8 cellular contexts compared by ENCODE assay signal in genomic region chr6:84773431-84774173, GRCh38. TPM values are rescaled to one million over a fixed set of nuclear protein-coding genes. Genes with fewer than 3 reads are reported as not detected.
A peak's percentile ranks its signal among the peaks of the same experiment; 100 is the strongest.
DNase-seq lines count a peak whose midpoint lies in the region; ATAC-seq, FAIRE-seq and TF ChIP-seq lines count a peak whose summit lies in the region.

No MANE protein-coding gene starts in this region.

- intact Hi-C loops in activated naive CD4-positive, alpha-beta T cell treated with anti-CD3 and anti-CD28 coated beads for 36 hours (cut with micrococcal nuclease), result loop anchor here (1.0 to 10.0 kb wide), 4 partner anchors 7 to 889 kb away; no protein-coding TSS in a partner anchor
- intact Hi-C loops in K562 (cut with micrococcal nuclease), result loop anchor here (10.0 kb wide), 1 partner anchor 191 kb away; no protein-coding TSS in a partner anchor

- in situ Hi-C loops in K562 (cut with MboI), result loop anchor here (25.0 kb wide), 2 partner anchors 886 to 1914 kb away; no protein-coding TSS in a partner anchor

- TF ChIP-seq POLR2A in K562 (conservative IDR thresholded peaks at IDR 0.05), result peak; percentile 36; the same call in 1 of the 2 replicates

- peaks cover 3 to 22% of the 10 kb centered on the region in 2 experiments; a peak in 2 of 5 replicates for H3K4me1 ChIP-seq in K562 (replicated peaks in 1 of 2; ENCODE audit: control insufficient read depth in 2 of 2, insufficient read depth in 2 of 2, low read length in 2 of 2)

- H3K4me3 ChIP-seq in K562, result peak overlapping the region; percentile 37

- POLR2A ChIA-PET in K562 (lab: Yijun Ruan, JAX), result interaction anchor here (1.3 to 6.3 kb wide), 2 partner anchors 10 kb away, joined by 5 to 35 read pairs; partner anchors contain the start of gene TBX18

- peak overlapping the region; percentile 37; the same call in 1 of the 3 replicates for H3K27ac ChIP-seq in K562 (ENCODE audit: extremely low read depth, low read depth, low read length)

- no peaks in the 10 kb centered on the region for H3K9me3 ChIP-seq in K562 (replicated peaks; ENCODE audit: control insufficient read depth, insufficient read depth, low read depth, low read length)

- H3K9me3 Mint-ChIP-seq in activated naive CD4-positive, alpha-beta T cell treated with anti-CD3 and anti-CD28 coated beads for 36 hours, result no peaks in the 10 kb centered on the region
- H3K9me3 Mint-ChIP-seq in type B pancreatic cell, result no peaks in the 10 kb centered on the region

- no peaks in the 10 kb centered on the region for H3K9me1 ChIP-seq in K562 (ENCODE audit: control insufficient read depth, insufficient read depth, low read length)

- CTCF ChIA-PET in activated naive CD4-positive, alpha-beta T cell treated with anti-CD3 and anti-CD28 coated beads for 36 hours (lab: Charles Lee), result no interaction called here
- CTCF ChIA-PET in K562 (lab: Yijun Ruan, JAX; ENCODE audit: low intra/inter-chr PET ratio), result no interaction called here

- peak overlapping the region; percentile 61 for H3K4me2 ChIP-seq in K562 (ENCODE audit: insufficient read depth, low read length)

- TF ChIP-seq RAD21 in K562 (CRISPR knock-in tag; conservative IDR thresholded peaks at IDR 0.05 in 1 of 2, IDR thresholded peaks at IDR 0.05 in 1 of 2), result no peak

- no peak for DNase-seq in activated naive CD4-positive, alpha-beta T cell treated with anti-CD3 and anti-CD28 coated beads for 36 hours
- DNase-seq in activated naive CD4-positive, alpha-beta T cell (lab: John Stamatoyannopoulos, UW), result no peak
- DNase-seq in K562 (ENCODE audit: extremely low read depth in 1 of 4, low spot score in 3 of 4), result peak in 2 of 4 experiments; percentile 33 to 35
- DNase-seq in left kidney (ENCODE audit: low read depth, low spot score), result peak; percentile 60
- DNase-seq in type B pancreatic cell (ENCODE audit: extremely low spot score, unreplicated experiment), result no peak
- no peak for DNase-seq in stimulated activated CD4-positive, alpha-beta T cell treated with anti-CD3 and anti-CD28 coated beads, Interleukin-1b, Interleukin-23, amount 100 ng/mL, for 48 hours
- no peak for DNase-seq in NAMALWA (ENCODE audit: low spot score)

- no peaks in the 10 kb centered on the region; a peak in 1 of 5 replicates for H3K27me3 ChIP-seq in K562 (ENCODE audit: control insufficient read depth in 2 of 2, insufficient read depth in 2 of 2, low read length in 2 of 2)

- H3K27ac Mint-ChIP-seq in activated naive CD4-positive, alpha-beta T cell treated with anti-CD3 and anti-CD28 coated beads for 36 hours, result no peak overlapping the region
- H3K27ac Mint-ChIP-seq in type B pancreatic cell, result peak overlapping the region; percentile 43

- no peaks in the 10 kb centered on the region for H3K79me2 ChIP-seq in K562 (ENCODE audit: control insufficient read depth, insufficient read depth, low read length)

- H3K9ac ChIP-seq in K562 (ENCODE audit: insufficient read depth in 1 of 2, low read depth in 2 of 2, low read length in 2 of 2), result peak overlapping the region; percentile 60 to 87; a peak in 3 of 4 replicates

- 53% methylated on average over 40 of the region's 69 CpGs for WGBS in K562 (ENCODE audit: insufficient coverage, low coverage, missing lambda C conversion rate)

- peak; percentile 75 for ATAC-seq in K562
- ATAC-seq in HG02885 (IDR thresholded peaks at IDR 0.05; ENCODE audit: poor library complexity, unreplicated experiment), result no peak

- H3K36me3 ChIP-seq in K562 (ENCODE audit: control insufficient read depth, insufficient read depth, low read length), result no peaks in the 10 kb centered on the region

- TF ChIP-seq CTCF in K562 (IDR thresholded peaks at IDR 0.05 in 2 of 3, conservative IDR thresholded peaks at IDR 0.05 in 1 of 3; ENCODE audit: insufficient read depth in 2 of 3, low read depth in 1 of 3, low read length in 3 of 3) (no peak), type B pancreatic cell (conservative IDR thresholded peaks at IDR 0.05) (no peak)

- H3K4me3 Mint-ChIP-seq in activated naive CD4-positive, alpha-beta T cell treated with anti-CD3 and anti-CD28 coated beads for 36 hours, result peak overlapping the region; percentile 6
- H3K4me3 Mint-ChIP-seq in type B pancreatic cell, result peak overlapping the region; percentile 88

- H4K20me1 ChIP-seq in K562 (replicated peaks; ENCODE audit: control insufficient read depth, insufficient read depth, low read length), result no peaks in the 10 kb centered on the region

- H3K27me3 Mint-ChIP-seq in activated naive CD4-positive, alpha-beta T cell treated with anti-CD3 and anti-CD28 coated beads for 36 hours (ENCODE audit: low read depth), result peaks cover 64% of the 10 kb centered on the region
- peaks cover 94% of the 10 kb centered on the region for H3K27me3 Mint-ChIP-seq in type B pancreatic cell

- peak overlapping the region; percentile 76 for H2AFZ ChIP-seq in K562 (ENCODE audit: low read depth, low read length)

- TF ChIP-seq EP300 in K562 (IDR thresholded peaks at IDR 0.05; ENCODE audit: low read length), result no peak

- peaks cover 12% of the 10 kb centered on the region for H3K4me1 Mint-ChIP-seq in activated naive CD4-positive, alpha-beta T cell treated with anti-CD3 and anti-CD28 coated beads for 36 hours (ENCODE audit: low read depth)
- peaks cover 5% of the 10 kb centered on the region for H3K4me1 Mint-ChIP-seq in type B pancreatic cell (ENCODE audit: unreplicated experiment)

- no peak for FAIRE-seq in K562 (lab: Jason Lieb, UNC)

- no peaks in the 10 kb centered on the region for H3K36me3 Mint-ChIP-seq in activated naive CD4-positive, alpha-beta T cell treated with anti-CD3 and anti-CD28 coated beads for 36 hours (ENCODE audit: low read depth)
- no peaks in the 10 kb centered on the region for H3K36me3 Mint-ChIP-seq in type B pancreatic cell

- no TSS peak for BruUV-seq in K562 (replicated peaks; lab: Mats Ljungman, UMichigan)

TF ChIP-seq in K562, 482 proteins besides CTCF, POLR2A, EP300 and RAD21 (continues in another document):
- TF ChIP-seq SRSF1 (IDR thresholded peaks at IDR 0.05; ENCODE audit: low read depth, low read length), result no peak
- peak; percentile 73 for TF ChIP-seq L3MBTL2 (IDR thresholded peaks at IDR 0.05)
- peak; percentile 38 for TF ChIP-seq PCBP1 (IDR thresholded peaks at IDR 0.05; ENCODE audit: low read depth, low read length, poor library complexity, severe bottlenecking)
- TF ChIP-seq, protein P1, sequence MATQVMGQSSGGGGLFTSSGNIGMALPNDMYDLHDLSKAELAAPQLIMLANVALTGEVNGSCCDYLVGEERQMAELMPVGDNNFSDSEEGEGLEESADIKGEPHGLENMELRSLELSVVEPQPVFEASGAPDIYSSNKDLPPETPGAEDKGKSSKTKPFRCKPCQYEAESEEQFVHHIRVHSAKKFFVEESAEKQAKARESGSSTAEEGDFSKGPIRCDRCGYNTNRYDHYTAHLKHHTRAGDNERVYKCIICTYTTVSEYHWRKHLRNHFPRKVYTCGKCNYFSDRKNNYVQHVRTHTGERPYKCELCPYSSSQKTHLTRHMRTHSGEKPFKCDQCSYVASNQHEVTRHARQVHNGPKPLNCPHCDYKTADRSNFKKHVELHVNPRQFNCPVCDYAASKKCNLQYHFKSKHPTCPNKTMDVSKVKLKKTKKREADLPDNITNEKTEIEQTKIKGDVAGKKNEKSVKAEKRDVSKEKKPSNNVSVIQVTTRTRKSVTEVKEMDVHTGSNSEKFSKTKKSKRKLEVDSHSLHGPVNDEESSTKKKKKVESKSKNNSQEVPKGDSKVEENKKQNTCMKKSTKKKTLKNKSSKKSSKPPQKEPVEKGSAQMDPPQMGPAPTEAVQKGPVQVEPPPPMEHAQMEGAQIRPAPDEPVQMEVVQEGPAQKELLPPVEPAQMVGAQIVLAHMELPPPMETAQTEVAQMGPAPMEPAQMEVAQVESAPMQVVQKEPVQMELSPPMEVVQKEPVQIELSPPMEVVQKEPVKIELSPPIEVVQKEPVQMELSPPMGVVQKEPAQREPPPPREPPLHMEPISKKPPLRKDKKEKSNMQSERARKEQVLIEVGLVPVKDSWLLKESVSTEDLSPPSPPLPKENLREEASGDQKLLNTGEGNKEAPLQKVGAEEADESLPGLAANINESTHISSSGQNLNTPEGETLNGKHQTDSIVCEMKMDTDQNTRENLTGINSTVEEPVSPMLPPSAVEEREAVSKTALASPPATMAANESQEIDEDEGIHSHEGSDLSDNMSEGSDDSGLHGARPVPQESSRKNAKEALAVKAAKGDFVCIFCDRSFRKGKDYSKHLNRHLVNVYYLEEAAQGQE (CRISPR knock-in tag; IDR thresholded peaks at IDR 0.05; ENCODE audit: low read depth), result no peak
- no peak for TF ChIP-seq MYNN (IDR thresholded peaks at IDR 0.05)
- TF ChIP-seq MYNN (CRISPR knock-in tag; IDR thresholded peaks at IDR 0.05), result no peak
- TF ChIP-seq SUPT5H (IDR thresholded peaks at IDR 0.05), result no peak

RNA-seq across cellular contexts. Expression of gene TBX18, which starts 9.2 kb away (rescaled TPM):
- total RNA-seq in activated naive CD4-positive, alpha-beta T cell treated with anti-CD3 and anti-CD28 coated beads for 36 hours, result not detected
- total RNA-seq in K562 (2011; cell fraction: chromatin; rRNA removed; ENCODE audit: low replicate concordance), result 48.3 and 55.1 TPM in 2 replicates
- total RNA-seq in K562 (2011; cell fraction: nucleolus; rRNA removed), result 26.8 and 27.0 TPM in 2 replicates
- total RNA-seq in K562 (2011; cell fraction: nucleoplasm; rRNA removed), result 29.4 and 61.1 TPM in 2 replicates
- 22.0 and 22.7 TPM in 2 replicates for total RNA-seq in K562 (2014; rRNA removed)
- total RNA-seq in K562 (2014; rRNA removed; fragmentation: Illumina TruSeq; extraction: Trizol), result 18.3 and 21.1 TPM in 2 replicates
- 18.1 and 20.7 TPM in 2 replicates for total RNA-seq in K562 (2015; rRNA removed; fragmentation: Illumina TruSeq; extraction: Trizol)
- 28.0 and 32.9 TPM in 2 replicates for total RNA-seq in K562 (2021)
- 36.1 and 41.4 TPM in 2 replicates for polyA plus RNA-seq in K562 (2011; rRNA removed)
- 32.0 and 43.8 TPM in 2 replicates for polyA plus RNA-seq in K562 (2011; cell fraction: cytosol; rRNA removed)
- polyA plus RNA-seq in K562 (2011; cell fraction: nucleus; rRNA removed), result 78.3 and 79.7 TPM in 2 replicates
- 18.2 and 18.7 TPM in 2 replicates for polyA plus RNA-seq in K562 (2012)
- 17.6 and 22.8 TPM in 2 replicates for polyA plus RNA-seq in K562 (2014; fragmentation: Illumina TruSeq; extraction: Trizol)
- 1 to 10 TPM; 4.0 to 4.8 TPM for polyA plus RNA-seq in K562 (2014; fragmentation: Nextera tagmentation; extraction: Ambion mirVana)
- 19.2 and 26.8 TPM in 2 replicates for polyA plus RNA-seq in K562 (2014; rRNA removed)
- 71.1 and 83.2 TPM in 2 replicates for polyA minus RNA-seq in K562 (2011; rRNA and poly(A)+ RNA removed)
- 24.1 and 25.9 TPM in 2 replicates for polyA minus RNA-seq in K562 (2011; cell fraction: cytosol; rRNA and poly(A)+ RNA removed)
- 79.0 and 112 TPM in 2 replicates for polyA minus RNA-seq in K562 (2011; cell fraction: nucleus; rRNA and poly(A)+ RNA removed)
- total RNA-seq in type B pancreatic cell (ENCODE audit: low replicate concordance), result 8.2 and 9.4 TPM in 2 replicates
